28 cellular contexts compared by ENCODE assay signal in genomic region chr18:26734760-26735159, GRCh38.
"Had no signal": no experiment of that assay in that cellular context is flagged by ENCODE, and none has a peak within 500 bp of the region (broad histone marks: within the 10 kb centered on the region; RNA-seq: fewer than 3 reads in every experiment).

No MANE protein-coding gene starts in this region.

- H3K27ac Mint-ChIP-seq: naive thymus-derived CD8-positive, alpha-beta T cell; nephron; stimulated activated memory B cell treated with anti-CD40 and anti-IgM and Interleukin-4, amounts not matched to agents 10 μg/mL and 1 μg/mL and 100 μg/mL, for 72 hours; stimulated activated naive CD8-positive, alpha-beta T cell treated with anti-CD3 and anti-CD28 coated beads, Interleukin-15, amount 100 ng/mL, for 72 hours; type B pancreatic cell had no signal

- H3K4me3 ChIP-seq: heart right ventricle, left lung, lower lobe of right lung, pancreas, psoas muscle, right atrium auricular region, right lobe of liver, smooth muscle cell, tibial nerve, uterus had no signal

- H3K36me3 ChIP-seq: heart right ventricle, left lung, lower lobe of right lung, pancreas, right atrium auricular region, right lobe of liver, tibial nerve, uterus had no signal

- H3K27me3 Mint-ChIP-seq: stimulated activated memory B cell treated with anti-CD40 and anti-IgM and Interleukin-4, amounts not matched to agents 10 μg/mL and 1 μg/mL and 100 μg/mL, for 72 hours; stimulated activated naive CD8-positive, alpha-beta T cell treated with anti-CD3 and anti-CD28 coated beads, Interleukin-15, amount 100 ng/mL, for 72 hours; type B pancreatic cell had no signal

- H3K36me3 Mint-ChIP-seq: naive thymus-derived CD8-positive, alpha-beta T cell; stimulated activated memory B cell treated with anti-CD40 and anti-IgM and Interleukin-4, amounts not matched to agents 10 μg/mL and 1 μg/mL and 100 μg/mL, for 72 hours; type B pancreatic cell had no signal

- H3K4me1 ChIP-seq: heart right ventricle, left lung, lower lobe of right lung, pancreas, psoas muscle, right atrium auricular region, right lobe of liver, tibial nerve, uterus had no signal

- H3K9me3 Mint-ChIP-seq: stimulated activated naive CD8-positive, alpha-beta T cell treated with anti-CD3 and anti-CD28 coated beads, Interleukin-15, amount 100 ng/mL, for 72 hours had no signal

- DNase-seq: heart right ventricle; hippocampal formation; left colon; left lung; lower lobe of right lung; mammary epithelial cell; mesenchymal stem cell; naive thymus-derived CD8-positive, alpha-beta T cell; nucleus accumbens; pancreas; posterior cingulate gyrus; psoas muscle; right lobe of liver; stimulated activated CD4-positive, alpha-beta T cell treated with anti-CD3 and anti-CD28 coated beads, Interleukin-1b, Interleukin-23, amount 100 ng/mL, for 48 hours; stimulated activated CD4-positive, alpha-beta T cell treated with anti-CD3 and anti-CD28 coated beads, Interleukin-2, amount 100 ng/mL, for 48 hours; stimulated activated CD4-positive, alpha-beta T cell treated with anti-CD3 and anti-CD28 coated beads, Interleukin-4, amount 100 ng/mL, for 4 hours; stimulated activated CD8-positive, alpha-beta memory T cell treated with anti-CD3 and anti-CD28 coated beads, Interleukin-4, amount 100 ng/mL, for 48 hours; stimulated activated naive CD4-positive, alpha-beta T cell treated with Interleukin-2 at 50 U/mL for 16 hours; stimulated activated naive CD8-positive, alpha-beta T cell treated with anti-CD3 and anti-CD28 coated beads, Interleukin-15, amount 100 ng/mL, for 72 hours; substantia nigra; uterus had no signal

- H3K4me2 ChIP-seq: smooth muscle cell had no signal

- H3K4me1 Mint-ChIP-seq: naive thymus-derived CD8-positive, alpha-beta T cell; nephron; stimulated activated memory B cell treated with anti-CD40 and anti-IgM and Interleukin-4, amounts not matched to agents 10 μg/mL and 1 μg/mL and 100 μg/mL, for 72 hours; stimulated activated naive CD8-positive, alpha-beta T cell treated with anti-CD3 and anti-CD28 coated beads, Interleukin-15, amount 100 ng/mL, for 72 hours had no signal

- H3K27me3 ChIP-seq: heart right ventricle, left lung, pancreas, right atrium auricular region, right lobe of liver, tibial nerve, uterus had no signal

- H3K27ac ChIP-seq: heart right ventricle, left lung, lower lobe of right lung, pancreas, psoas muscle, right atrium auricular region, right lobe of liver, tibial nerve, uterus had no signal

- H3K9me3 ChIP-seq: heart right ventricle, left lung, lower lobe of right lung, pancreas, psoas muscle, right atrium auricular region, right lobe of liver, tibial nerve, uterus had no signal

- ATAC-seq: heart right ventricle; left colon; left lung; lower lobe of right lung; naive thymus-derived CD8-positive, alpha-beta T cell; pancreas; psoas muscle; right lobe of liver; stimulated activated memory B cell treated with anti-CD40 and anti-IgM and Interleukin-4, amounts not matched to agents 10 μg/mL and 1 μg/mL and 100 μg/mL, for 72 hours; stimulated activated naive CD8-positive, alpha-beta T cell treated with anti-CD3 and anti-CD28 coated beads, Interleukin-15, amount 100 ng/mL, for 72 hours had no signal

- H3K4me3 Mint-ChIP-seq: naive thymus-derived CD8-positive, alpha-beta T cell; nephron; stimulated activated memory B cell treated with anti-CD40 and anti-IgM and Interleukin-4, amounts not matched to agents 10 μg/mL and 1 μg/mL and 100 μg/mL, for 72 hours; stimulated activated naive CD8-positive, alpha-beta T cell treated with anti-CD3 and anti-CD28 coated beads, Interleukin-15, amount 100 ng/mL, for 72 hours; type B pancreatic cell had no signal

- FAIRE-seq: keratinocyte, pancreas had no signal
